In the genomic region with DNA sequence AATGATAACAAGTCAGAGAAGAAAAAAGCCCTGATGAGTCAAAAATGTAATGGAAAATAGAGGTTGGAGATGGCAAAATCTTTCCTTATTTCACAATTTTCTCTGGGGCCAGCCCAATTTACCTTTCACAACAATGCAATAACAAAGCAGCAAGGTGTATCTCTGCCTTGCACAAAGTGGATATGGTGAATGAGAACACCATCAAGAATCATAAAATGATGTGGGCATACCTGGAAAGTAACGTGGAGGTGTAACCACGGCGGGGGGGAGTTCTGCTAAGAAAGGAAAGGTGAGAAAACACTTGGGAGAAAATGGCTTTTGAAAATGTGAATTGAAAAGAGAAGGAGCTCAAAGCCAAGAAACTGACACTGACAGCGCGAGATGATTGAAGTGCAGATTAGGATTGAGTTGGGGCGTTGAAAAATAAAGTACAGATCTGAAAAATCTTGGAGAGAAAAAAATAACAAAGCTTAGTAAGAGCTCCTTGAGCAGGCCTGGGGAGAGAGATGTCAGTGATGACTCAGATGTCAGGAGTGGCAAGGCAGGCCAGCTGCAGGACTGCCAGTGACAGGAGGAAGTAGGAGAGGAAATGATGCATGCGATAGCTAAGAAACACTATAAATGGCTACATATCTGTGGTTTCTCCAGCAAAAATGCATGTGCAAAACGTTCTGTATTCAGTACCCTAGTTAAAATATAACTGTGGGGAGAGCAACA, we compare ENCODE assay signal across 7 cellular contexts. TPM values are rescaled to one million over a fixed set of nuclear protein-coding genes. Genes with fewer than 3 reads are reported as not detected.
DNase-seq lines count a peak whose midpoint lies in the region; ATAC-seq and TF ChIP-seq lines count a peak whose summit lies in the region.

No MANE protein-coding gene starts in this region.

- CTCF ChIA-PET in activated CD8-positive, alpha-beta memory T cell treated with anti-CD3 and anti-CD28 coated beads, Interleukin-2, amount 10 ng/mL, durations not matched to agents 7 days and 5 days (lab: Charles Lee): interaction anchor here (0.6 to 4.7 kb wide), 10 partner anchors 8 to 65 kb away, joined by 3 to 35 read pairs (median 5); a partner anchor contains a TSS

- H3K4me3 ChIP-seq in testis: no peak overlapping the region

- no peak for TF ChIP-seq POLR2A in testis (IDR thresholded peaks at IDR 0.05)

- peaks cover 63% of the 10 kb centered on the region for H3K4me1 Mint-ChIP-seq in activated CD8-positive, alpha-beta memory T cell treated with anti-CD3 and anti-CD28 coated beads, Interleukin-2, amount 10 ng/mL, durations not matched to agents 7 days and 5 days
- peaks cover 52% of the 10 kb centered on the region for H3K4me1 Mint-ChIP-seq in nephron

- peak overlapping the region; percentile 87 for H3K27ac Mint-ChIP-seq in activated CD8-positive, alpha-beta memory T cell treated with anti-CD3 and anti-CD28 coated beads, Interleukin-2, amount 10 ng/mL, durations not matched to agents 7 days and 5 days
- H3K27ac Mint-ChIP-seq in nephron: peak overlapping the region; percentile 70 to 81 (median 75)

- H3K4me3 Mint-ChIP-seq in activated CD8-positive, alpha-beta memory T cell treated with anti-CD3 and anti-CD28 coated beads, Interleukin-2, amount 10 ng/mL, durations not matched to agents 7 days and 5 days: peak overlapping the region; percentile 41
- H3K4me3 Mint-ChIP-seq in nephron: no peak overlapping the region

- no peaks in the 10 kb centered on the region for H3K9me3 Mint-ChIP-seq in activated CD8-positive, alpha-beta memory T cell treated with anti-CD3 and anti-CD28 coated beads, Interleukin-2, amount 10 ng/mL, durations not matched to agents 7 days and 5 days (ENCODE audit: low read depth)
- no peaks in the 10 kb centered on the region for H3K9me3 Mint-ChIP-seq in nephron

- no peaks in the 10 kb centered on the region for H3K9me3 ChIP-seq in testis

- no peak for TF ChIP-seq CTCF in nephron (IDR thresholded peaks at IDR 0.05; ENCODE audit: unreplicated experiment in 3 of 3)
- TF ChIP-seq CTCF in testis (IDR thresholded peaks at IDR 0.05): no peak

- H3K27me3 ChIP-seq in testis: no peaks in the 10 kb centered on the region

- peak overlapping the region in 1 of 2 donors; percentile 66 for H3K27ac ChIP-seq in testis

- H3K36me3 ChIP-seq in testis (ENCODE audit: low read depth, missing control alignments): no peaks in the 10 kb centered on the region

- no peaks in the 10 kb centered on the region for H3K27me3 Mint-ChIP-seq in activated CD8-positive, alpha-beta memory T cell treated with anti-CD3 and anti-CD28 coated beads, Interleukin-2, amount 10 ng/mL, durations not matched to agents 7 days and 5 days
- H3K27me3 Mint-ChIP-seq in nephron (ENCODE audit: low read depth): no peaks in the 10 kb centered on the region

- peaks cover 4% of the 10 kb centered on the region for H3K4me1 ChIP-seq in testis

- peaks cover 12% of the 10 kb centered on the region for H3K36me3 Mint-ChIP-seq in activated CD8-positive, alpha-beta memory T cell treated with anti-CD3 and anti-CD28 coated beads, Interleukin-2, amount 10 ng/mL, durations not matched to agents 7 days and 5 days
- no peaks in the 10 kb centered on the region for H3K36me3 Mint-ChIP-seq in nephron (ENCODE audit: low read depth)

- WGBS in testis, 2 donors: 61 to 70% methylated on average over 8 of the region's 8 CpGs

- ATAC-seq in GM18511 (IDR thresholded peaks at IDR 0.05; ENCODE audit: unreplicated experiment) (peak; percentile 93), HG02852 (IDR thresholded peaks at IDR 0.05; ENCODE audit: unreplicated experiment) (peak; percentile 94), esophagus mucosa (peak; percentile 97)
- peak; percentile 95 for ATAC-seq in activated CD8-positive, alpha-beta memory T cell treated with anti-CD3 and anti-CD28 coated beads, Interleukin-2, amount 10 ng/mL, durations not matched to agents 7 days and 5 days

- intact Hi-C loops in testis (cut with DNase I; ENCODE audit: low total_unique reads): no loop called here

- DNase-seq in NCI-H69 (lab: John Stamatoyannopoulos, UW) (peak; percentile 58), testis (peak; percentile 55)
- peak; percentile 84 for DNase-seq in activated CD8-positive, alpha-beta memory T cell treated with anti-CD3 and anti-CD28 coated beads, Interleukin-2, amount 10 ng/mL, durations not matched to agents 7 days and 5 days

RNA-seq across cellular contexts. Expression of a gene that starts 26.2 kb away (rescaled TPM):
- total RNA-seq in activated CD8-positive, alpha-beta memory T cell treated with anti-CD3 and anti-CD28 coated beads, Interleukin-2, amount 10 ng/mL, durations not matched to agents 7 days and 5 days: 10 to 100 TPM; 14.1 to 20.8 TPM
- total RNA-seq in esophagus mucosa: 5.3 TPM
- 10 to 100 TPM; 23.8 to 29.8 TPM for total RNA-seq in testis
- polyA plus RNA-seq in testis (ENCODE audit: insufficient read depth, low read depth, low replicate concordance): 15.8 TPM
